8 cellular contexts compared by ENCODE assay signal in genomic region chr15:44682809-44683682, GRCh38. TPM values are rescaled to one million over a fixed set of nuclear protein-coding genes. Genes with fewer than 3 reads are reported as not detected.
DNase-seq lines count a peak whose midpoint lies in the region; ATAC-seq and TF ChIP-seq lines count a peak whose summit lies in the region.
"Not testable (repeated sequence)": the region's sequence is repeated elsewhere in the genome, so short reads cannot be mapped to it uniquely, and the experiment has no call there.
"Had no signal": no experiment of that assay in that cellular context is flagged by ENCODE, and none has a peak within 500 bp of the region (broad histone marks: within the 10 kb centered on the region; RNA-seq: fewer than 3 reads in every experiment).

No MANE protein-coding gene starts in this region.

- H4K20me1 ChIP-seq in GM23248 (ENCODE audit: insufficient read depth) = not testable (repeated sequence)

- peak overlapping the region; percentile 79 to 93 for H3K4me3 Mint-ChIP-seq in activated T-cell treated with anti-CD3 and anti-CD28 coated beads, Interleukin-2, amount 50 U/mL, for 72 hours
- H3K4me3 Mint-ChIP-seq in endodermal cell = peak overlapping the region; percentile 30

- H3K4me1 ChIP-seq in GM23248 (ENCODE audit: insufficient read depth); endodermal cell (ENCODE audit: control insufficient read depth, insufficient read depth, low read length): not testable (repeated sequence)
- peaks cover 11% of the 10 kb centered on the region for H3K4me1 ChIP-seq in mucosa of descending colon (ENCODE audit: low read depth)

- not testable (repeated sequence) for H3K27ac ChIP-seq in GM23248; endodermal cell (ENCODE audit: low read depth, low read length)

- not testable (repeated sequence) for H3F3A ChIP-seq in GM23248 (ENCODE audit: insufficient read depth)

- peak; percentile 72 to 74 for ATAC-seq in activated T-cell treated with anti-CD3 and anti-CD28 coated beads, Interleukin-2, amount 50 U/mL, for 72 hours (replicated peaks in 1 of 2)
- ATAC-seq in mucosa of descending colon = peak; percentile 89

- not testable (repeated sequence) for H3K79me2 ChIP-seq in GM23248 (ENCODE audit: insufficient read depth)

- not testable (repeated sequence) for TF ChIP-seq CTCF in endodermal cell (conservative IDR thresholded peaks at IDR 0.05); mucosa of descending colon (IDR thresholded peaks at IDR 0.05)

- intact Hi-C loops in mucosa of descending colon (cut with DNase I, micrococcal nuclease) = not testable (repeated sequence)

- H3K9ac ChIP-seq in GM23248; endodermal cell (ENCODE audit: extremely low read depth, low read length, poor library complexity, severe bottlenecking): not testable (repeated sequence)

- H3K4me1 Mint-ChIP-seq in activated T-cell treated with anti-CD3 and anti-CD28 coated beads, Interleukin-2, amount 50 U/mL, for 72 hours (ENCODE audit: low read depth) = peaks cover 69% of the 10 kb centered on the region
- H3K4me1 Mint-ChIP-seq in endodermal cell = peaks cover 28% of the 10 kb centered on the region

- H3K4me3 ChIP-seq in GM23248; endodermal cell (ENCODE audit: low read length); mucosa of descending colon: not testable (repeated sequence)

- H3K27me3 Mint-ChIP-seq in activated T-cell treated with anti-CD3 and anti-CD28 coated beads, Interleukin-2, amount 50 U/mL, for 72 hours (ENCODE audit: low read depth) = not testable (repeated sequence)
- peaks cover 11% of the 10 kb centered on the region for H3K27me3 Mint-ChIP-seq in endodermal cell (ENCODE audit: insufficient read depth)

- not testable (repeated sequence) for H3K9me3 Mint-ChIP-seq in activated T-cell treated with anti-CD3 and anti-CD28 coated beads, Interleukin-2, amount 50 U/mL, for 72 hours
- H3K9me3 Mint-ChIP-seq in endodermal cell = peaks cover 29% of the 10 kb centered on the region

- peak overlapping the region; percentile 68 for H3K4me2 ChIP-seq in GM23248 (ENCODE audit: unreplicated experiment)

- in situ Hi-C loops in GM23248 (cut with MboI) = not testable (repeated sequence)

- DNase-seq in GM23248 = peak; percentile 26
- DNase-seq in NCI-H2196 (lab: John Stamatoyannopoulos, UW; ENCODE audit: unreplicated experiment) = peak; percentile 10
- peak; percentile 55 for DNase-seq in T-helper 22 cell (ENCODE audit: low read depth)
- peak; percentile 86 to 87 for DNase-seq in activated T-cell treated with anti-CD3 and anti-CD28 coated beads, Interleukin-2, amount 50 U/mL, for 72 hours
- peak; percentile 92 for DNase-seq in endodermal cell
- peak; percentile 87 to 95 (median 92) for DNase-seq in mucosa of descending colon
- peak; percentile 63 for DNase-seq in stimulated activated CD4-positive, alpha-beta T cell treated with anti-CD3 and anti-CD28 coated beads, Interleukin-4, amount 100 ng/mL, for 1 hour

- not testable (repeated sequence) for H3K9me2 ChIP-seq in GM23248 (ENCODE audit: insufficient read depth)

- not testable (repeated sequence) for H3K36me3 ChIP-seq in GM23248 (ENCODE audit: low read depth); endodermal cell (ENCODE audit: control insufficient read depth, insufficient read depth, low read length); mucosa of descending colon (ENCODE audit: low read depth)

- not testable (repeated sequence) for H3K9me3 ChIP-seq in GM23248 (ENCODE audit: low read depth); endodermal cell (ENCODE audit: control insufficient read depth, low read length); mucosa of descending colon

- H3K27me3 ChIP-seq in GM23248 (replicated peaks; ENCODE audit: insufficient read depth); endodermal cell (ENCODE audit: control insufficient read depth, insufficient read depth, low read length, poor library complexity, severe bottlenecking): not testable (repeated sequence)

- peak overlapping the region; percentile 97 for H3K27ac Mint-ChIP-seq in activated T-cell treated with anti-CD3 and anti-CD28 coated beads, Interleukin-2, amount 50 U/mL, for 72 hours
- H3K27ac Mint-ChIP-seq in endodermal cell = peak overlapping the region; percentile 78

- 17 to 18% methylated on average over 8 of the region's 8 CpGs for WGBS in GM23248 (ENCODE audit: low coverage in 1 of 2, low lambda C conversion rate in 2 of 2, missing lambda C conversion rate in 2 of 2), 2 experiments
- 51 to 59% methylated on average over 5 to 8 of the region's 8 CpGs for WGBS in endodermal cell (ENCODE audit: insufficient coverage in 1 of 2, insufficient read length in 1 of 2), 2 experiments

- H2AFZ ChIP-seq in GM23248 = peak overlapping the region; percentile 63

- H3K36me3 Mint-ChIP-seq in activated T-cell treated with anti-CD3 and anti-CD28 coated beads, Interleukin-2, amount 50 U/mL, for 72 hours (ENCODE audit: insufficient read depth in 2 of 2) = peaks cover 18 to 24% of the 10 kb centered on the region in 2 donors
- not testable (repeated sequence) for H3K36me3 Mint-ChIP-seq in endodermal cell (ENCODE audit: low read depth)

RNA-seq across cellular contexts. Expression of gene SPG11, which starts 19.6 kb away (rescaled TPM):
- 53.6 and 75.6 TPM in 2 replicates for total RNA-seq in GM23248 (2014; rRNA removed; shearing (Covaris generic))
- polyA plus RNA-seq in GM23248 (2016; fragmentation: Nextera tagmentation; extraction: Ambion mirVana) = 20.5 and 21.5 TPM in 2 replicates
- total RNA-seq in activated T-cell treated with anti-CD3 and anti-CD28 coated beads, Interleukin-2, amount 50 U/mL, for 72 hours = 100 to 1,000 TPM; 127 to 134 TPM
- total RNA-seq in endodermal cell = 10 to 100 TPM; 60.2 to 61.6 TPM
- polyA plus RNA-seq in endodermal cell (2013, experiment 1 of 2) = 37.9 TPM
- polyA plus RNA-seq in endodermal cell (2013, experiment 2 of 2) = 34.3 TPM
- total RNA-seq in mucosa of descending colon = 100 to 1,000 TPM in 1 of 3 donors, 10 to 100 TPM in 2; 89.9 to 135 (median 90.6) TPM

RNA-seq across cellular contexts. Expression of gene PATL2, which starts 28.1 kb away (rescaled TPM):
- not detected in 2 replicates for total RNA-seq in GM23248 (2014; rRNA removed; shearing (Covaris generic))
- polyA plus RNA-seq in GM23248 (2016; fragmentation: Nextera tagmentation; extraction: Ambion mirVana) = 0.26 TPM in 1 of 2 replicates, not detected in the other
- 10 to 100 TPM; 50.8 to 52.9 TPM for total RNA-seq in activated T-cell treated with anti-CD3 and anti-CD28 coated beads, Interleukin-2, amount 50 U/mL, for 72 hours
- total RNA-seq in endodermal cell (under 1 TPM in 1 of 2 donors, not detected in 1; 0.26 TPM), mucosa of descending colon (1 to 10 TPM; 3.9 to 6.4 (median 4.4) TPM)
- polyA plus RNA-seq in endodermal cell (2013, experiment 1 of 2) = 0.11 TPM
- not detected for polyA plus RNA-seq in endodermal cell (2013, experiment 2 of 2)
- total RNA-seq: temporal lobe had no signal

RNA-seq across cellular contexts. Expression of gene B2M, which starts 28.3 kb away (rescaled TPM):
- 1,965 and 2,442 TPM in 2 replicates for total RNA-seq in GM23248 (2014; rRNA removed; shearing (Covaris generic))
- polyA plus RNA-seq in GM23248 (2016; fragmentation: Nextera tagmentation; extraction: Ambion mirVana) = 3,590 and 3,619 TPM in 2 replicates
- total RNA-seq in activated T-cell treated with anti-CD3 and anti-CD28 coated beads, Interleukin-2, amount 50 U/mL, for 72 hours = 1,000 to 10,000 TPM; 5,611 to 6,275 TPM
- 10 to 100 TPM; 66.5 to 74.3 TPM for total RNA-seq in endodermal cell
- 92.9 TPM for polyA plus RNA-seq in endodermal cell (2013, experiment 1 of 2)
- polyA plus RNA-seq in endodermal cell (2013, experiment 2 of 2) = 89.3 TPM
- total RNA-seq in mucosa of descending colon = 1,000 to 10,000 TPM; 3,073 to 7,652 (median 5,579) TPM

RNA-seq across cellular contexts. Expression of gene TRIM69, which starts 53.3 kb away (rescaled TPM):
- 9.2 and 9.7 TPM in 2 replicates for total RNA-seq in GM23248 (2014; rRNA removed; shearing (Covaris generic))
- polyA plus RNA-seq in GM23248 (2016; fragmentation: Nextera tagmentation; extraction: Ambion mirVana) = 8.9 and 9.8 TPM in 2 replicates
- 10 to 100 TPM; 86.1 to 92.9 TPM for total RNA-seq in activated T-cell treated with anti-CD3 and anti-CD28 coated beads, Interleukin-2, amount 50 U/mL, for 72 hours
- 10 to 100 TPM in 1 of 2 donors, 1 to 10 TPM in 1; 5.7 to 13.1 TPM for total RNA-seq in endodermal cell
- polyA plus RNA-seq in endodermal cell (2013, experiment 1 of 2) = 8.8 TPM
- polyA plus RNA-seq in endodermal cell (2013, experiment 2 of 2) = 11.8 TPM
- 10 to 100 TPM; 20.8 to 41.9 (median 21.5) TPM for total RNA-seq in mucosa of descending colon

Comparison
In these comparisons a context has a peak if more than half of its experiments do, and no peak if none do; other contexts are left out.
1. DNase-seq: peak in every context shown above with its lines; median percentile 92 in endodermal cell; 92 in mucosa of descending colon; 86 in activated T-cell treated with anti-CD3 and anti-CD28 coated beads, Interleukin-2, amount 50 U/mL, for 72 hours; 63 in stimulated activated CD4-positive, alpha-beta T cell treated with anti-CD3 and anti-CD28 coated beads, Interleukin-4, amount 100 ng/mL, for 1 hour; 55 in T-helper 22 cell; 26 in GM23248; 10 in NCI-H2196.
2. RNA of gene PATL2, which starts 28.1 kb away (total RNA-seq): 50.8 to 52.9 TPM in activated T-cell treated with anti-CD3 and anti-CD28 coated beads, Interleukin-2, amount 50 U/mL, for 72 hours; 3.9 to 6.4 TPM in mucosa of descending colon, 0.26 TPM in endodermal cell and not detected in GM23248; every median in the first group is over 4 times any median in the second.
3. RNA of gene B2M, which starts 28.3 kb away (total RNA-seq): 5,611 to 6,275 TPM in activated T-cell treated with anti-CD3 and anti-CD28 coated beads, Interleukin-2, amount 50 U/mL, for 72 hours, 3,073 to 7,652 TPM in mucosa of descending colon and 1,965 to 2,442 TPM in GM23248; 66.5 to 74.3 TPM in endodermal cell; every median in the first group is over 10 times any median in the second.